8 cellular contexts compared by ENCODE assay signal in genomic region chr10:110304780-110305421, GRCh38. TPM values are rescaled to one million over a fixed set of nuclear protein-coding genes. Genes with fewer than 3 reads are reported as not detected.
DNase-seq lines count a peak whose midpoint lies in the region; ATAC-seq, FAIRE-seq and TF ChIP-seq lines count a peak whose summit lies in the region.

TSS of gene SMNDC1 (minus strand) at chr10:110304920. CDS start at chr10:110303587, 1,333 bp downstream.

- POLR2A ChIA-PET in AG04449 (lab: Yijun Ruan, JAX), result interaction anchor here (0.5 to 1.4 kb wide), 4 partner anchors 8 to 567 kb away, joined by 3 to 5 read pairs (median 4); partner anchors contain the start of gene PDCD4

- H3K4me1 ChIP-seq in iPS-20b (ENCODE audit: insufficient read depth, low read length), result peaks cover 8% of the 10 kb centered on the region

- peak within 1 kb of the TSS; percentile 68 for H3K27ac ChIP-seq in iPS-20b (ENCODE audit: low read length)
- peak within 1 kb of the TSS; percentile 87 to 100 (median 96) for H3K27ac ChIP-seq in skin epidermis

- CTCF ChIA-PET in AG04449 (lab: Yijun Ruan, JAX), result interaction anchor here (0.7 to 8.2 kb wide), 24 partner anchors 8 to 420 kb away, joined by 3 to 171 read pairs (median 4); no protein-coding TSS in a partner anchor

- ATAC-seq in GM18907 (IDR thresholded peaks at IDR 0.05; ENCODE audit: unreplicated experiment), result peak; percentile 94
- ATAC-seq in HG03159 (IDR thresholded peaks at IDR 0.05; ENCODE audit: unreplicated experiment), result peak; percentile 88

- peak; percentile 76 for FAIRE-seq in bronchial epithelial cell (lab: Jason Lieb, UNC)

- H3K36me3 ChIP-seq in bronchial epithelial cell (ENCODE audit: control insufficient read depth, insufficient read depth, low read length) (peaks cover 5% of the 10 kb centered on the region), iPS-20b (ENCODE audit: insufficient read depth, low read depth, low read length) (peaks cover 38% of the 10 kb centered on the region)

- no peaks in the 10 kb centered on the region for H3K9me3 ChIP-seq in iPS-20b (ENCODE audit: insufficient read depth, low read depth, low read length)

- peak within 1 kb of the TSS; percentile 80 for H3K4me3 ChIP-seq in AG04449 (ENCODE audit: low read depth, low read length)
- peak within 1 kb of the TSS; percentile 93 for H3K4me3 ChIP-seq in WI38 (ENCODE audit: low read depth, low read length)
- H3K4me3 ChIP-seq in bronchial epithelial cell (ENCODE audit: low read depth, low read length), result peak within 1 kb of the TSS; percentile 86
- peak within 1 kb of the TSS; percentile 100 for H3K4me3 ChIP-seq in iPS-20b (ENCODE audit: low read length)
- H3K4me3 ChIP-seq in skin epidermis, result peak within 1 kb of the TSS; percentile 71 to 97 (median 91)

- H3K27me3 ChIP-seq in bronchial epithelial cell (ENCODE audit: control insufficient read depth, insufficient read depth, low read length) (no peaks in the 10 kb centered on the region), iPS-20b (ENCODE audit: insufficient read depth, low read length) (no peaks in the 10 kb centered on the region)

- H3K9ac ChIP-seq in iPS-20b (ENCODE audit: low read depth, low read length), result peak within 1 kb of the TSS; percentile 99

- DNase-seq in AG04449 (ENCODE audit: low read depth, low spot score) (peak; percentile 84), NCI-H2227 treated with DMSO at 0.1 percent for 48 hours (lab: John Stamatoyannopoulos, UW) (peak; percentile 93), bronchial epithelial cell (ENCODE audit: low read depth) (peak; percentile 95)

- TF ChIP-seq CTCF in AG04449 (IDR thresholded peaks at IDR 0.05; ENCODE audit: insufficient read depth, low read length, missing control alignments), result no peak
- TF ChIP-seq CTCF in WI38 (IDR thresholded peaks at IDR 0.05; ENCODE audit: low read depth, low read length), result no peak
- no peak for TF ChIP-seq CTCF in bronchial epithelial cell (IDR thresholded peaks at IDR 0.05; ENCODE audit: insufficient read depth, low read length, severe bottlenecking)

RNA-seq across cellular contexts. Expression of gene SMNDC1, which starts in this region (rescaled TPM):
- total RNA-seq in bronchial epithelial cell, result 6.3 and 6.8 TPM in 2 replicates

Comparison
In these comparisons a context has a peak if more than half of its experiments do, and no peak if none do; other contexts are left out.
1. Peak in every context shown above with its lines: DNase-seq, ATAC-seq, H3K4me3 ChIP-seq and H3K27ac ChIP-seq.